Comparison of ENCODE assay signal across 16 cellular contexts in the genomic region with DNA sequence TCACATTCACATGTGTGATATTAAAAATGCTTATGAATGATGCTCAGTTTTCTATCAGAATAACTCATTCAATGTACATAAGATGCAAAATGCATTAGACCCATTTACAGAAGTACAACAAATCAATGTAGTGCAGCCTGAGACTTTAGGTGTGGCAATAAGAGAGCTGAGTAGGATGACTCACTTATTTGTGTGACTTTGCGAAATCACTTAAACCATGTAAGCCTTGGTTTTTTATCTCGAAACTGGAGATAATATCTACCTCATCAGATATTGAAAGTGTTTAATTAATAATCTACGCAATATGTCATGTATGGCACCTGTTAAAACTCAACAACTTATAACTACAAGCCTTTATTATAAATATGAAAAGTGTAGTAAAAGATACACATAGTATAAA.
A peak's percentile ranks its signal among the peaks of the same experiment; 100 is the strongest.
DNase-seq lines count a peak whose midpoint lies in the region; ATAC-seq and TF ChIP-seq lines count a peak whose summit lies in the region.
"Had no signal": no experiment of that assay in that cellular context is flagged by ENCODE, and none has a peak within 500 bp of the region (broad histone marks: within the 10 kb centered on the region; RNA-seq: fewer than 3 reads in every experiment).

No MANE protein-coding gene starts in this region.

- no peak overlapping the region for H3K9ac ChIP-seq in mammary epithelial cell (ENCODE audit: insufficient read depth, low read length)

- BruUV-seq in Calu3 (replicated peaks; lab: Mats Ljungman, UMichigan) = no TSS peak
- no TSS peak for BruUV-seq in mammary epithelial cell (replicated peaks; lab: Mats Ljungman, UMichigan)

- H3K4me1 Mint-ChIP-seq in Calu3 (ENCODE audit: low read depth, unreplicated experiment) = no peaks in the 10 kb centered on the region
- H3K4me1 Mint-ChIP-seq in activated T-helper 17 cell treated with anti-CD3 and anti-CD28 coated beads, Interleukin-2, amount 50 U/mL, for 72 hours = no peaks in the 10 kb centered on the region
- H3K4me1 Mint-ChIP-seq: activated CD4-positive, alpha-beta T cell treated with anti-CD3 and anti-CD28 coated beads for 36 hours; CD4-positive, alpha-beta memory T cell had no signal

- intact Hi-C loops in Calu3 (cut with micrococcal nuclease; ENCODE audit: unreplicated experiment) = no loop called here
- intact Hi-C loops in mammary epithelial cell (cut with micrococcal nuclease) = no loop called here
- intact Hi-C loops in left lung (cut with DNase I) = no loop called here
- intact Hi-C loops in gastrocnemius medialis (cut with DNase I; ENCODE audit: low total_unique reads) = no loop called here

- no peaks in the 10 kb centered on the region for H3K27me3 ChIP-seq in mammary epithelial cell (ENCODE audit: insufficient read depth, low read length)
- H3K27me3 ChIP-seq in left lung = no peaks in the 10 kb centered on the region
- no peaks in the 10 kb centered on the region for H3K27me3 ChIP-seq in gastrocnemius medialis
- H3K27me3 ChIP-seq: MG63 had no signal

- DNase-seq in Calu3 (peak; percentile 3), LHCN-M2 (ENCODE audit: low read depth) (peak; percentile 47), mammary epithelial cell (peak; percentile 52), left lung (no peak), gastrocnemius medialis (no peak), iPS-NIHi11 (ENCODE audit: low spot score) (no peak)
- DNase-seq: activated CD4-positive, alpha-beta T cell treated with anti-CD3 and anti-CD28 coated beads for 36 hours; activated T-cell treated with anti-CD3 and anti-CD28 coated beads for 4 hours; CD4-positive, alpha-beta memory T cell; MG63; T-helper 2 cell had no signal

- H3K9me3 ChIP-seq in mammary epithelial cell (replicated peaks; ENCODE audit: insufficient read depth, low read length) = peaks cover 3% of the 10 kb centered on the region
- no peaks in the 10 kb centered on the region for H3K9me3 ChIP-seq in left lung
- H3K9me3 ChIP-seq in gastrocnemius medialis = no peaks in the 10 kb centered on the region
- H3K9me3 ChIP-seq: HAP-1, MG63, prostate gland had no signal

- 35% methylated on average over 3 of the region's 3 CpGs for WGBS in mammary epithelial cell (ENCODE audit: low coverage, missing lambda C conversion rate)

- TF ChIP-seq CTCF in Calu3 (IDR thresholded peaks at IDR 0.05; ENCODE audit: unreplicated experiment) (no peak), mammary epithelial cell (conservative IDR thresholded peaks at IDR 0.05 in 1 of 2, IDR thresholded peaks at IDR 0.05 in 1 of 2; ENCODE audit: extremely low read depth in 1 of 2, insufficient read depth in 1 of 2, low read depth in 1 of 2, low read length in 2 of 2) (no peak), left lung (IDR thresholded peaks at IDR 0.05) (no peak), gastrocnemius medialis (IDR thresholded peaks at IDR 0.05 in 4 of 5, conservative IDR thresholded peaks at IDR 0.05 in 1 of 5) (no peak)

- H3K4me3 ChIP-seq in mammary epithelial cell (replicated peaks in 1 of 3; ENCODE audit: insufficient read depth in 1 of 3, low read depth in 2 of 3, low read length in 3 of 3) = no peak overlapping the region
- no peak overlapping the region for H3K4me3 ChIP-seq in left lung
- H3K4me3 ChIP-seq in gastrocnemius medialis = no peak overlapping the region
- H3K4me3 ChIP-seq: HAP-1, MG63, prostate gland had no signal

- no peaks in the 10 kb centered on the region for H3K27me3 Mint-ChIP-seq in Calu3 (ENCODE audit: unreplicated experiment)
- H3K27me3 Mint-ChIP-seq in activated T-helper 17 cell treated with anti-CD3 and anti-CD28 coated beads, Interleukin-2, amount 50 U/mL, for 72 hours = no peaks in the 10 kb centered on the region
- H3K27me3 Mint-ChIP-seq: activated CD4-positive, alpha-beta T cell treated with anti-CD3 and anti-CD28 coated beads for 36 hours; CD4-positive, alpha-beta memory T cell; dendritic cell treated with granulocyte-macrophage colony-stimulating factor and Interleukin-4, amounts not matched to agents 40 ng/mL and 50 ng/mL, for 4 days had no signal

- no peaks in the 10 kb centered on the region for H4K20me1 ChIP-seq in mammary epithelial cell (ENCODE audit: insufficient read depth, low read length)

- H3K4me1 ChIP-seq in mammary epithelial cell (ENCODE audit: insufficient read depth, low read length) = no peaks in the 10 kb centered on the region
- H3K4me1 ChIP-seq in left lung = no peaks in the 10 kb centered on the region
- H3K4me1 ChIP-seq in gastrocnemius medialis = no peaks in the 10 kb centered on the region
- H3K4me1 ChIP-seq: prostate gland had no signal

- no peak overlapping the region for H3K4me2 ChIP-seq in mammary epithelial cell (ENCODE audit: insufficient read depth, low read depth, low read length)

- H3K27ac ChIP-seq in mammary epithelial cell (ENCODE audit: insufficient read depth, low read depth, low read length) (no peak overlapping the region), left lung (no peak overlapping the region), gastrocnemius medialis (no peak overlapping the region)
- H3K27ac ChIP-seq: prostate gland had no signal

- H3K9me3 Mint-ChIP-seq in Calu3 (ENCODE audit: low read depth, unreplicated experiment) = no peaks in the 10 kb centered on the region
- no peaks in the 10 kb centered on the region for H3K9me3 Mint-ChIP-seq in activated T-helper 17 cell treated with anti-CD3 and anti-CD28 coated beads, Interleukin-2, amount 50 U/mL, for 72 hours
- H3K9me3 Mint-ChIP-seq: dendritic cell treated with granulocyte-macrophage colony-stimulating factor and Interleukin-4, amounts not matched to agents 40 ng/mL and 50 ng/mL, for 4 days had no signal

- no peak for TF ChIP-seq POLR2A in gastrocnemius medialis (IDR thresholded peaks at IDR 0.05)

- no peaks in the 10 kb centered on the region for H3K36me3 Mint-ChIP-seq in Calu3 (ENCODE audit: insufficient read depth, unreplicated experiment)
- no peaks in the 10 kb centered on the region for H3K36me3 Mint-ChIP-seq in activated T-helper 17 cell treated with anti-CD3 and anti-CD28 coated beads, Interleukin-2, amount 50 U/mL, for 72 hours (ENCODE audit: low read depth)
- H3K36me3 Mint-ChIP-seq: CD4-positive, alpha-beta memory T cell had no signal

- H3K4me3 Mint-ChIP-seq in Calu3 (ENCODE audit: low read depth, unreplicated experiment) = no peak overlapping the region
- H3K4me3 Mint-ChIP-seq in activated T-helper 17 cell treated with anti-CD3 and anti-CD28 coated beads, Interleukin-2, amount 50 U/mL, for 72 hours = no peak overlapping the region
- H3K4me3 Mint-ChIP-seq: activated CD4-positive, alpha-beta T cell treated with anti-CD3 and anti-CD28 coated beads for 36 hours; CD4-positive, alpha-beta memory T cell; dendritic cell treated with granulocyte-macrophage colony-stimulating factor and Interleukin-4, amounts not matched to agents 40 ng/mL and 50 ng/mL, for 4 days had no signal

- CTCF ChIA-PET in Calu3 (lab: Charles Lee) = interaction anchor here (0.7 to 1.2 kb wide), 3 partner anchors 1335 to 1562 kb away, joined by 3 to 4 read pairs (median 3); a partner anchor contains a TSS
- CTCF ChIA-PET in mammary epithelial cell (lab: Charles Lee; ENCODE audit: low non-redundant PET) = no interaction called here

- H3K36me3 ChIP-seq in mammary epithelial cell (ENCODE audit: insufficient read depth, low read length) = no peaks in the 10 kb centered on the region
- H3K36me3 ChIP-seq in left lung = no peaks in the 10 kb centered on the region
- H3K36me3 ChIP-seq in gastrocnemius medialis = no peaks in the 10 kb centered on the region
- H3K36me3 ChIP-seq: HAP-1, MG63, prostate gland had no signal

- H2AFZ ChIP-seq in mammary epithelial cell (ENCODE audit: low read depth, low read length) = no peak overlapping the region

- no peak overlapping the region for H3K27ac Mint-ChIP-seq in Calu3 (ENCODE audit: unreplicated experiment)
- H3K27ac Mint-ChIP-seq in activated T-helper 17 cell treated with anti-CD3 and anti-CD28 coated beads, Interleukin-2, amount 50 U/mL, for 72 hours = no peak overlapping the region
- H3K27ac Mint-ChIP-seq: activated CD4-positive, alpha-beta T cell treated with anti-CD3 and anti-CD28 coated beads for 36 hours; CD4-positive, alpha-beta memory T cell; dendritic cell treated with granulocyte-macrophage colony-stimulating factor and Interleukin-4, amounts not matched to agents 40 ng/mL and 50 ng/mL, for 4 days had no signal

- in situ Hi-C loops in mammary epithelial cell (cut with MboI; ENCODE audit: low sequenced_read_pairs in 2 of 2) = loop anchor here in 1 of 2 donors (25.0 kb wide), 1 partner anchor 854 kb away; no protein-coding TSS in a partner anchor
- in situ Hi-C loops in gastrocnemius medialis (cut with MboI; ENCODE audit: low sequenced_read_pairs in 4 of 4) = no loop called here

- dilution Hi-C loops in mammary epithelial cell (cut with HindIII; ENCODE audit: low sequenced_read_pairs) = no loop called here

- H3K79me2 ChIP-seq in mammary epithelial cell (ENCODE audit: insufficient read depth, low read length) = no peaks in the 10 kb centered on the region

- peak; percentile 81 for ATAC-seq in left lung
- no peak for ATAC-seq in activated T-helper 17 cell treated with anti-CD3 and anti-CD28 coated beads, Interleukin-2, amount 50 U/mL, for 72 hours (replicated peaks)
- no peak for ATAC-seq in GM21423 (IDR thresholded peaks at IDR 0.05; ENCODE audit: unreplicated experiment)
- ATAC-seq in gastrocnemius medialis = no peak
- ATAC-seq: activated CD4-positive, alpha-beta T cell treated with anti-CD3 and anti-CD28 coated beads for 36 hours had no signal

Comparison
In these comparisons a context has a peak if more than half of its experiments do, and no peak if none do; other contexts are left out.
1. DNase-seq: peak in Calu3 (single experiment), LHCN-M2 (single experiment) and mammary epithelial cell (single experiment); none in left lung (0 of 2), gastrocnemius medialis (0 of 2) and iPS-NIHi11 (single experiment).